ENCODE assay signal across 24 cellular contexts in the genomic region with DNA sequence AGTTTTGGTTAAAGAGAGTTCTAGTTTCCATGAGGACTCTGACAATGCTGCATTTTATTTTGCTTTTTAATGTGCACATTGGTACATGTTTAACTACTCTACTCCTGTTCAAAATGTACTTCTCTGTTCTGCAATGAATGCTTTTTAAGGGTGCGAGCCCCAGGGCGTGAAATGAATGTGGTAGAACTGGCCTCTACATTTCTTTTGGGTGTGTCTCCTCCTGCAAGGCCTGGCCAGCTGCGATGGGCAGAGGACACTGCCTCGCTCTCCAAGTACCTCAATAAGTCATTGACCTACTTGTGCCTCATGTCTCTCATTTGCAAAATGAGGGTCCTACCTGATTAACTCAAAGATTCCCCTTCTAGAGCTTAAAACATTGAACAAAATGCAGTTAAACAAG. TPM values are rescaled to one million over a fixed set of nuclear protein-coding genes. Genes with fewer than 3 reads are reported as not detected.
DNase-seq lines count a peak whose midpoint lies in the region; ATAC-seq, FAIRE-seq and TF ChIP-seq lines count a peak whose summit lies in the region.
"Had no signal": no experiment of that assay in that cellular context is flagged by ENCODE, and none has a peak within 500 bp of the region (broad histone marks: within the 10 kb centered on the region; RNA-seq: fewer than 3 reads in every experiment).

No MANE protein-coding gene starts in this region.

- BruUV-seq in PC-9 (replicated peaks; lab: Mats Ljungman, UMichigan) = no TSS peak

- H3K36me3 ChIP-seq in PC-9 (ENCODE audit: low read depth) (no peaks in the 10 kb centered on the region), trophoblast cell (ENCODE audit: control insufficient read depth in 1 of 2, insufficient read depth in 2 of 2, low read length in 2 of 2) (no peaks in the 10 kb centered on the region)
- H3K36me3 ChIP-seq: Peyer's patch, SJSA1 had no signal

- no peaks in the 10 kb centered on the region for H3K9me3 Mint-ChIP-seq in T-cell

- H3F3A ChIP-seq in PC-9 (ENCODE audit: insufficient read depth, low read depth) = peaks cover 14% of the 10 kb centered on the region; the same call in 1 of the 2 replicates

- H3K9ac ChIP-seq in trophoblast cell (ENCODE audit: low read length) = no peak overlapping the region
- H3K9ac ChIP-seq: KMS-11 had no signal

- TF ChIP-seq RAD21 in A549 (conservative IDR thresholded peaks at IDR 0.05 in 1 of 2, IDR thresholded peaks at IDR 0.05 in 1 of 2) = no peak

- peaks cover 0 to 2% (median 2%) of the 10 kb centered on the region in 3 donors for H3K4me1 Mint-ChIP-seq in T-cell

- DNase-seq in A549 (ENCODE audit: low read depth in 1 of 2, low spot score in 1 of 2) (no peak), PC-9 (peak; percentile 46 to 73), trophoblast cell (peak; percentile 21 to 51), RPMI8226 (no peak), T-cell (no peak)
- DNase-seq: 8988T, DMS153, DND-41, MM.1S, NCI-H1417, NCI-H1694, NCI-H2029 treated with DMSO at 0.1 percent for 48 hours, NCI-H2227 treated with DMSO at 0.1 percent for 48 hours, NCI-H69, Peyer's patch had no signal

- H4K12ac ChIP-seq in trophoblast cell (ENCODE audit: low read depth, low read length) = no peak overlapping the region

- H3K27ac ChIP-seq in A549 = no peak overlapping the region
- H3K27ac ChIP-seq in PC-9 = 0 out of 2 replicates have a peak overlapping the region, but pooled peaks have one; percentile 11
- H3K27ac ChIP-seq in trophoblast cell (ENCODE audit: low read depth, low read length) = no peak overlapping the region
- H3K27ac ChIP-seq: KMS-11, Peyer's patch, SJSA1 had no signal

- peak; percentile 97 for FAIRE-seq in A549 (lab: Jason Lieb, UNC)
- FAIRE-seq: GM19239, H54 had no signal

- H3K9me3 ChIP-seq in A549 = no peaks in the 10 kb centered on the region
- H3K9me3 ChIP-seq in PC-9 (ENCODE audit: insufficient read depth, low read depth) = no peaks in the 10 kb centered on the region
- no peaks in the 10 kb centered on the region for H3K9me3 ChIP-seq in trophoblast cell (ENCODE audit: insufficient read depth, low read depth, low read length)
- H3K9me3 ChIP-seq: Peyer's patch, SJSA1 had no signal

- no peak for TF ChIP-seq EP300 in A549 (IDR thresholded peaks at IDR 0.05)

- WGBS in A549 (ENCODE audit: missing lambda C conversion rate) = 83% methylated on average over 4 of the region's 4 CpGs
- no CpG with 5 or more reads among the region's 4 CpGs for WGBS in trophoblast cell (ENCODE audit: extremely low coverage, insufficient coverage, insufficient read length)

- H3K4ac ChIP-seq in trophoblast cell (ENCODE audit: low read depth, low read length) = no peak overlapping the region

- H3K4me2 ChIP-seq in A549 = no peak overlapping the region
- peak overlapping the region; percentile 62 for H3K4me2 ChIP-seq in PC-9
- no peak overlapping the region for H3K4me2 ChIP-seq in trophoblast cell (ENCODE audit: low read length)
- H3K4me2 ChIP-seq: KMS-11 had no signal

- no peak for TF ChIP-seq CTCF in A549 (IDR thresholded peaks at IDR 0.05)
- TF ChIP-seq CTCF in PC-9 (conservative IDR thresholded peaks at IDR 0.05) = no peak

- H3K27me3 ChIP-seq in PC-9 (ENCODE audit: insufficient read depth, low read depth) = no peaks in the 10 kb centered on the region
- H3K27me3 ChIP-seq in trophoblast cell (ENCODE audit: insufficient read depth, low read length) = peaks cover 3% of the 10 kb centered on the region
- H3K27me3 ChIP-seq: Peyer's patch had no signal

- H3K4me1 ChIP-seq in A549 = no peaks in the 10 kb centered on the region
- H3K4me1 ChIP-seq in PC-9 (replicated peaks; ENCODE audit: insufficient read depth) = peaks cover 17% of the 10 kb centered on the region
- peaks cover 0 to 2% of the 10 kb centered on the region in 2 experiments for H3K4me1 ChIP-seq in trophoblast cell (ENCODE audit: control insufficient read depth in 1 of 2, insufficient read depth in 2 of 2, low read length in 2 of 2)
- H3K4me1 ChIP-seq: Peyer's patch, SJSA1 had no signal

- no peak overlapping the region for H4K91ac ChIP-seq in trophoblast cell (ENCODE audit: low read depth, low read length)

- no peaks in the 10 kb centered on the region for H3K79me1 ChIP-seq in trophoblast cell (ENCODE audit: low read length)

- no peak overlapping the region for H2AFZ ChIP-seq in PC-9
- no peak overlapping the region for H2AFZ ChIP-seq in trophoblast cell (ENCODE audit: insufficient read depth, low read length, poor library complexity)

- POLR2A ChIA-PET in A549 (lab: Yijun Ruan, JAX) (interaction anchor here (0.8 kb wide), 1 partner anchor 9 kb away, joined by 4 read pairs; the partner anchor contains the start of gene NUDT19), PC-9 (lab: Charles Lee; ENCODE audit: unreplicated experiment) (no interaction called here), T-cell (lab: Charles Lee) (interaction anchor here in 1 of 2 donors (0.7 kb wide), 1 partner anchor 79 kb away, joined by 3 read pairs; no protein-coding TSS in a partner anchor)

- H3K9me2 ChIP-seq in PC-9 (ENCODE audit: insufficient read depth) = no peaks in the 10 kb centered on the region

- H3K79me2 ChIP-seq in PC-9 (ENCODE audit: low read depth) (no peaks in the 10 kb centered on the region), trophoblast cell (ENCODE audit: control insufficient read depth, insufficient read depth, low read length, poor library complexity) (no peaks in the 10 kb centered on the region)

- TF ChIP-seq POLR2A in A549 (IDR thresholded peaks at IDR 0.05; ENCODE audit: low read length) = no peak

- intact Hi-C loops in PC-9 (cut with micrococcal nuclease; ENCODE audit: unreplicated experiment) = no loop called here

- no peak overlapping the region for H2BK120ac ChIP-seq in trophoblast cell (ENCODE audit: insufficient read depth, low read length, poor library complexity)

- peaks cover 8% of the 10 kb centered on the region for H3K36me3 Mint-ChIP-seq in T-cell

- no peak overlapping the region for H2BK5ac ChIP-seq in trophoblast cell (ENCODE audit: low read depth, low read length, poor library complexity)

- CTCF ChIA-PET in A549 (lab: Yijun Ruan, JAX) = interaction anchor here (0.8 to 1.7 kb wide), 2 partner anchors 9 to 17 kb away, joined by 3 to 8 read pairs; partner anchors contain the start of gene NUDT19
- CTCF ChIA-PET in PC-9 (lab: Charles Lee) = no interaction called here
- CTCF ChIA-PET in T-cell (lab: Charles Lee) = no interaction called here

- H2AK5ac ChIP-seq in trophoblast cell (ENCODE audit: low read length) = no peak overlapping the region

- no peak overlapping the region for H2BK12ac ChIP-seq in trophoblast cell (ENCODE audit: low read length)

- no peak overlapping the region for H3K18ac ChIP-seq in trophoblast cell (ENCODE audit: low read length)

- H3K14ac ChIP-seq in trophoblast cell (ENCODE audit: low read length) = no peak overlapping the region

- H3K23ac ChIP-seq in trophoblast cell (ENCODE audit: low read length) = no peak overlapping the region

- H4K20me1 ChIP-seq in PC-9 (ENCODE audit: insufficient read depth) = no peaks in the 10 kb centered on the region

- H4K8ac ChIP-seq in trophoblast cell (ENCODE audit: low read depth, low read length) = no peak overlapping the region

- no peak overlapping the region for H3K27ac Mint-ChIP-seq in T-cell

- no peak overlapping the region for H3K4me3 Mint-ChIP-seq in T-cell

- H3K4me3 ChIP-seq in A549 (no peak overlapping the region), PC-9 (no peak overlapping the region), trophoblast cell (ENCODE audit: low read depth, low read length) (no peak overlapping the region)
- H3K4me3 ChIP-seq: Peyer's patch, SJSA1 had no signal

- ATAC-seq in A549 (no peak), esophagus mucosa (peak; percentile 85), HG03342 (IDR thresholded peaks at IDR 0.05; ENCODE audit: unreplicated experiment) (no peak), T-cell (replicated peaks in 1 of 4) (no peak)

- peaks cover 6 to 8% of the 10 kb centered on the region in 2 donors for H3K27me3 Mint-ChIP-seq in T-cell

RNA-seq across cellular contexts. Expression of gene RGS9BP, which starts 6.7 kb away (rescaled TPM):
- polyA plus RNA-seq in A549 (2011; rRNA removed) (0.17 and 0.20 TPM in 2 replicates), A549 (2017; fragmentation: RNase III; extraction: RNeasy Plus Mini Kit Qiagen cat#74134 plus additional on column Dnase treatment) (0.30 to 0.46 TPM (median 0.41 TPM) in 3 replicates)
- polyA plus RNA-seq in A549 (2012; cell fraction: cytosol; rRNA removed) = 0.20 and 0.32 TPM in 2 replicates
- polyA plus RNA-seq in A549 (2012; cell fraction: nucleus; rRNA removed) = 0.20 and 0.29 TPM in 2 replicates
- polyA minus RNA-seq in A549 (2011; rRNA and poly(A)+ RNA removed) = 0.24 and 0.41 TPM in 2 replicates
- total RNA-seq in PC-9 (2021) (0.85 and 1.1 TPM in 2 replicates), esophagus mucosa (0.16 TPM), T-cell (under 1 TPM; 0.18 to 0.82 (median 0.51) TPM)
- polyA plus RNA-seq in trophoblast cell (2013) = 0.01 TPM in 1 of 2 replicates, not detected in the other

RNA-seq across cellular contexts. Expression of gene ANKRD27, which starts 7.3 kb away (rescaled TPM):
- 60.8 and 62.1 TPM in 2 replicates for polyA plus RNA-seq in A549 (2011; rRNA removed)
- polyA plus RNA-seq in A549 (2012; cell fraction: cytosol; rRNA removed) = 28.2 and 30.5 TPM in 2 replicates
- polyA plus RNA-seq in A549 (2012; cell fraction: nucleus; rRNA removed) = 38.1 and 46.2 TPM in 2 replicates
- polyA plus RNA-seq in A549 (2017; fragmentation: RNase III; extraction: RNeasy Plus Mini Kit Qiagen cat#74134 plus additional on column Dnase treatment) = 23.1 to 23.7 TPM (median 23.1 TPM) in 3 replicates
- 58.2 and 61.0 TPM in 2 replicates for polyA minus RNA-seq in A549 (2011; rRNA and poly(A)+ RNA removed)
- 55.5 and 59.6 TPM in 2 replicates for total RNA-seq in PC-9 (2021)
- 22.3 TPM for total RNA-seq in esophagus mucosa
- 13.4 and 13.7 TPM in 2 replicates for polyA plus RNA-seq in trophoblast cell (2013)
- total RNA-seq in T-cell = 10 to 100 TPM; 32.1 to 49.7 (median 42.7) TPM

RNA-seq across cellular contexts. Expression of gene NUDT19, which starts 9.3 kb away (rescaled TPM):
- 28.3 and 32.6 TPM in 2 replicates for polyA plus RNA-seq in A549 (2011; rRNA removed)
- 17.3 and 28.0 TPM in 2 replicates for polyA plus RNA-seq in A549 (2012; cell fraction: cytosol; rRNA removed)
- 17.5 and 20.1 TPM in 2 replicates for polyA plus RNA-seq in A549 (2012; cell fraction: nucleus; rRNA removed)
- 30.1 to 31.1 TPM (median 30.5 TPM) in 3 replicates for polyA plus RNA-seq in A549 (2017; fragmentation: RNase III; extraction: RNeasy Plus Mini Kit Qiagen cat#74134 plus additional on column Dnase treatment)
- polyA minus RNA-seq in A549 (2011; rRNA and poly(A)+ RNA removed) = 14.6 and 19.4 TPM in 2 replicates
- 21.3 and 26.7 TPM in 2 replicates for total RNA-seq in PC-9 (2021)
- 13.4 TPM for total RNA-seq in esophagus mucosa
- 2.7 TPM in 2 replicates for polyA plus RNA-seq in trophoblast cell (2013)
- 10 to 100 TPM in 4 of 5 donors, 1 to 10 TPM in 1; 9.6 to 14.7 (median 11.5) TPM for total RNA-seq in T-cell

RNA-seq across cellular contexts. Expression of gene TDRD12, which starts 37.2 kb away (rescaled TPM):
- polyA plus RNA-seq in A549 (2011; rRNA removed) (0.19 and 0.20 TPM in 2 replicates), A549 (2017; fragmentation: RNase III; extraction: RNeasy Plus Mini Kit Qiagen cat#74134 plus additional on column Dnase treatment) (0.21 to 0.53 TPM (median 0.34 TPM) in 3 replicates)
- 0.05 and 0.13 TPM in 2 replicates for polyA plus RNA-seq in A549 (2012; cell fraction: cytosol; rRNA removed)
- 0.11 and 0.24 TPM in 2 replicates for polyA plus RNA-seq in A549 (2012; cell fraction: nucleus; rRNA removed)
- 0.10 and 0.12 TPM in 2 replicates for polyA minus RNA-seq in A549 (2011; rRNA and poly(A)+ RNA removed)
- total RNA-seq in PC-9 (2021) (0.25 and 0.33 TPM in 2 replicates), esophagus mucosa (0.08 TPM), T-cell (1 to 10 TPM in 2 of 5 donors, under 1 TPM in 3; 0.36 to 1.0 (median 0.63) TPM)
- polyA plus RNA-seq in trophoblast cell (2013) = 0.05 and 0.15 TPM in 2 replicates
- total RNA-seq: NCI-H460, OCI-LY7 had no signal
- polyA plus RNA-seq: BJ had no signal

Comparison
In these comparisons a context has a peak if more than half of its experiments do, and no peak if none do; other contexts are left out.
1. DNase-seq: peak in PC-9 (2 of 2) and trophoblast cell (2 of 2); none in A549 (0 of 2), RPMI8226 (single experiment) and T-cell (0 of 34).